Comparison of ENCODE assay signal across 18 cellular contexts in genomic region chr12:46358791-46359666, GRCh38. TPM values are rescaled to one million over a fixed set of nuclear protein-coding genes. Genes with fewer than 3 reads are reported as not detected.
DNase-seq lines count a peak whose midpoint lies in the region; ATAC-seq, FAIRE-seq and TF ChIP-seq lines count a peak whose summit lies in the region.
"Had no signal": no experiment of that assay in that cellular context is flagged by ENCODE, and none has a peak within 500 bp of the region (broad histone marks: within the 10 kb centered on the region; RNA-seq: fewer than 3 reads in every experiment).

No MANE protein-coding gene starts in this region.

- H3K23ac ChIP-seq in H1 (ENCODE audit: insufficient read length), result no peak overlapping the region

- no peak overlapping the region for H4K8ac ChIP-seq in H1 (ENCODE audit: extremely low read depth, insufficient read depth, low read length)

- POLR2A ChIA-PET in PC-9 (lab: Charles Lee; ENCODE audit: unreplicated experiment) (interaction anchor here (0.6 to 0.7 kb wide), 3 partner anchors 83 to 89 kb away, joined by 3 to 11 read pairs (median 7); no protein-coding TSS in a partner anchor), H1 (lab: Charles Lee; ENCODE audit: partially characterized antibody) (interaction anchor here (0.6 to 7.5 kb wide), 24 partner anchors 10 to 1187 kb away, joined by 3 to 263 read pairs (median 3); partner anchors contain the start of genes SLC38A1 and SLC38A2)

- no peak overlapping the region for H3K18ac ChIP-seq in H1 (ENCODE audit: extremely low read depth, low read length)

- TF ChIP-seq CTCF in PC-9 (conservative IDR thresholded peaks at IDR 0.05) (no peak), H1 (IDR thresholded peaks at IDR 0.05; ENCODE audit: control extremely low read depth in 1 of 3, insufficient read depth in 1 of 3, low read depth in 1 of 3, low read length in 3 of 3) (no peak), GM20000 (IDR thresholded peaks at IDR 0.05; ENCODE audit: extremely low read depth, missing control alignments) (no peak)

- H3K4me1 ChIP-seq in PC-9 (replicated peaks; ENCODE audit: insufficient read depth) (peaks cover 9% of the 10 kb centered on the region), H1 (replicated peaks in 1 of 4; ENCODE audit: control insufficient read depth in 3 of 4, insufficient read depth in 4 of 4, low read length in 3 of 4) (no peaks in the 10 kb centered on the region)

- TF ChIP-seq EP300 in H1 (IDR thresholded peaks at IDR 0.05; ENCODE audit: borderline replicate concordance in 1 of 2, low read depth in 2 of 2, low read length in 2 of 2), result no peak

- no peak for FAIRE-seq in GM12892 (lab: Jason Lieb, UNC)
- no peak for FAIRE-seq in H1 (lab: Jason Lieb, UNC)
- FAIRE-seq: HTR-8/SVneo had no signal

- intact Hi-C loops in PC-9 (cut with micrococcal nuclease; ENCODE audit: unreplicated experiment), result no loop called here

- H3F3A ChIP-seq in PC-9 (ENCODE audit: insufficient read depth, low read depth), result peaks cover 80% of the 10 kb centered on the region

- H3K9me2 ChIP-seq in PC-9 (ENCODE audit: insufficient read depth), result no peaks in the 10 kb centered on the region

- DNase-seq in GM12892 (ENCODE audit: insufficient read length) (no peak), PC-9 (no peak), H1 (ENCODE audit: low read depth in 1 of 2, low spot score in 2 of 2) (no peak), midbrain (lab: John Stamatoyannopoulos, UW) (peak; percentile 26), NCI-H345 (lab: John Stamatoyannopoulos, UW) (no peak), GM20000 (ENCODE audit: low spot score) (no peak)
- DNase-seq: activated CD4-positive, alpha-beta T cell treated with anti-CD3 and anti-CD28 coated beads, Interleukin-2, amount 10 ng/mL, durations not matched to agents 7 days and 5 days; activated naive CD8-positive, alpha-beta T cell treated with anti-CD3 and anti-CD28 coated beads, Interleukin-2, amount 10 ng/mL, durations not matched to agents 7 days and 5 days; central memory CD4-positive, alpha-beta T cell; left ventricle myocardium inferior; MM.1S; naive B cell; NCI-H187 treated with DMSO at 0.1 percent for 48 hours; stimulated activated naive B cell treated with anti-CD40 and anti-IgM and Interleukin-4, amounts not matched to agents 10 μg/mL and 1 μg/mL and 100 μg/mL, for 72 hours; transverse colon had no signal

- no peak for TF ChIP-seq RAD21 in H1 (IDR thresholded peaks at IDR 0.05 in 1 of 2, conservative IDR thresholded peaks at IDR 0.05 in 1 of 2; ENCODE audit: low read depth in 2 of 2, low read length in 2 of 2)

- H3K27ac ChIP-seq in PC-9, result peak overlapping the region; percentile 10
- no peak overlapping the region for H3K27ac ChIP-seq in H1 (ENCODE audit: low read depth, low read length)
- H3K27ac ChIP-seq: gastroesophageal sphincter, left ventricle myocardium inferior, transverse colon had no signal

- peaks cover 49% of the 10 kb centered on the region for H3K36me3 ChIP-seq in PC-9 (ENCODE audit: low read depth)
- peaks cover 26 to 57% (median 47%) of the 10 kb centered on the region in 4 experiments for H3K36me3 ChIP-seq in H1 (ENCODE audit: control insufficient read depth in 2 of 4, insufficient read depth in 4 of 4, low read length in 3 of 4)

- no peak overlapping the region for H3K4me2 ChIP-seq in PC-9
- H3K4me2 ChIP-seq in H1 (ENCODE audit: insufficient read depth in 1 of 2, low read depth in 2 of 2, low read length in 2 of 2), result no peak overlapping the region

- BruUV-seq in PC-9 (replicated peaks; lab: Mats Ljungman, UMichigan), result TSS peak; percentile 4

- no peak overlapping the region for H3K9ac ChIP-seq in H1 (replicated peaks in 1 of 4; ENCODE audit: extremely low read depth in 1 of 4, low read depth in 3 of 4, low read length in 3 of 4)

- H3K79me1 ChIP-seq in H1 (ENCODE audit: low read depth, low read length), result no peaks in the 10 kb centered on the region

- no peak overlapping the region for H2AK5ac ChIP-seq in H1 (ENCODE audit: low read depth, low read length)

- H3K79me2 ChIP-seq in PC-9 (ENCODE audit: low read depth) (peaks cover 13% of the 10 kb centered on the region; the same call in 1 of the 2 replicates), H1 (ENCODE audit: control insufficient read depth in 1 of 2, insufficient read depth in 2 of 2, low read length in 2 of 2) (0 out of 4 replicates have a peak, but pooled peaks cover 0 to 2% of the 10 kb centered on the region in 2 experiments)

- H4K5ac ChIP-seq in H1 (ENCODE audit: insufficient read length, low read depth, low read length), result no peak overlapping the region

- no peak overlapping the region for H2BK12ac ChIP-seq in H1 (ENCODE audit: low read depth, low read length)

- CTCF ChIA-PET in PC-9 (lab: Charles Lee) (interaction anchor here (0.6 to 0.7 kb wide), 3 partner anchors 174 to 311 kb away, joined by 3 to 4 read pairs (median 3); no protein-coding TSS in a partner anchor), H1 (lab: Charles Lee; ENCODE audit: partially characterized antibody) (interaction anchor here (0.6 to 1.2 kb wide), 2 partner anchors 90 to 535 kb away, joined by 3 read pairs; partner anchors contain the start of gene SLC38A1)

- H3K9me3 ChIP-seq in PC-9 (ENCODE audit: insufficient read depth, low read depth), result no peaks in the 10 kb centered on the region
- H3K9me3 ChIP-seq in H1 (ENCODE audit: insufficient read depth in 2 of 2, low read depth in 1 of 2, low read length in 1 of 2), result no peaks in the 10 kb centered on the region
- H3K9me3 ChIP-seq: gastroesophageal sphincter, left ventricle myocardium inferior, transverse colon had no signal

- no peak overlapping the region for H3K56ac ChIP-seq in H1 (replicated peaks; ENCODE audit: insufficient read length, low read depth, low read length)

- TF ChIP-seq POLR2A in GM12892 (IDR thresholded peaks at IDR 0.05; ENCODE audit: low read depth, low read length) (0 out of 2 replicates have a peak, but pooled peaks have one; percentile 25), H1 (IDR thresholded peaks at IDR 0.05; ENCODE audit: control extremely low read depth in 1 of 2, low read depth in 2 of 2, low read length in 2 of 2) (peak; percentile 43 to 89; a peak in 2 of 3 replicates)

- H3K4ac ChIP-seq in H1 (replicated peaks; ENCODE audit: insufficient read length, low read depth, low read length), result no peak overlapping the region

- H3K4me3 ChIP-seq in PC-9 (no peak overlapping the region), H1 (ENCODE audit: extremely low read depth in 1 of 4, insufficient read depth in 2 of 4, low read depth in 3 of 4, low read length in 4 of 4) (no peak overlapping the region)
- H3K4me3 ChIP-seq: gastroesophageal sphincter, left ventricle myocardium inferior, transverse colon had no signal

- no peak overlapping the region for H2BK15ac ChIP-seq in H1 (ENCODE audit: low read length)

- 84% methylated on average over 7 of the region's 7 CpGs; no CpG with 5 or more reads in 1 of the 2 experiments for WGBS in H1 (ENCODE audit: extremely low coverage in 1 of 2, insufficient coverage in 1 of 2, insufficient read length in 1 of 2, insufficient replicate concordance in 2 of 2, low coverage in 1 of 2, low lambda C conversion rate in 2 of 2, missing lambda C conversion rate in 1 of 2), 2 experiments

- H2BK120ac ChIP-seq in H1 (replicated peaks; ENCODE audit: low read depth, low read length), result no peak overlapping the region

- H3K27me3 ChIP-seq in PC-9 (ENCODE audit: insufficient read depth, low read depth) (no peaks in the 10 kb centered on the region), H1 (replicated peaks in 1 of 4; ENCODE audit: control insufficient read depth in 3 of 4, extremely low read depth in 1 of 4, insufficient read depth in 3 of 4, low read length in 3 of 4) (no peaks in the 10 kb centered on the region)
- H3K27me3 ChIP-seq: gastroesophageal sphincter, transverse colon had no signal

- H3K14ac ChIP-seq in H1 (ENCODE audit: insufficient read length), result no peak overlapping the region

- H2AFZ ChIP-seq in PC-9 (no peak overlapping the region), H1 (ENCODE audit: low read length) (no peak overlapping the region)

- no peaks in the 10 kb centered on the region for H3K23me2 ChIP-seq in H1 (ENCODE audit: low read depth, low read length)

- no peak overlapping the region for H2BK20ac ChIP-seq in H1 (ENCODE audit: low read length)

- H4K20me1 ChIP-seq in PC-9 (ENCODE audit: insufficient read depth) (peaks cover 60% of the 10 kb centered on the region), H1 (replicated peaks in 1 of 2; ENCODE audit: control insufficient read depth in 1 of 2, insufficient read depth in 2 of 2, low read length in 2 of 2) (peaks cover 10 to 13% of the 10 kb centered on the region in 2 experiments)

- H4K91ac ChIP-seq in H1 (replicated peaks; ENCODE audit: insufficient read length, low read length), result no peak overlapping the region

- no peak for ATAC-seq in GM21381 (IDR thresholded peaks at IDR 0.05; ENCODE audit: unreplicated experiment)
- ATAC-seq: gastroesophageal sphincter; stimulated activated naive B cell treated with anti-CD40 and anti-IgM and Interleukin-4, amounts not matched to agents 10 μg/mL and 1 μg/mL and 100 μg/mL, for 72 hours had no signal

- H2BK5ac ChIP-seq in H1 (ENCODE audit: low read depth, low read length), result no peak overlapping the region

TF ChIP-seq in H1, 55 proteins besides CTCF, POLR2A, EP300 and RAD21:
- TF ChIP-seq TAF1 (IDR thresholded peaks at IDR 0.05; ENCODE audit: low read depth, low read length) (no peak), RFX5 (IDR thresholded peaks at IDR 0.05; ENCODE audit: borderline replicate concordance, low read depth, low read length) (no peak), POLR2AphosphoS5 (IDR thresholded peaks at IDR 0.05; ENCODE audit: low read depth, low read length) (peak; percentile 88; the same call in 1 of the 2 replicates), MAFK (IDR thresholded peaks at IDR 0.05; ENCODE audit: low read depth, low read length) (no peak)

RNA-seq across cellular contexts. Expression of gene SLC38A2, which starts 13.5 kb away (rescaled TPM):
- 47.2 TPM for polyA plus RNA-seq in GM12892 (2012; ENCODE audit: missing spikeins)
- 193 and 322 TPM in 2 replicates for total RNA-seq in PC-9 (2021)
- total RNA-seq in H1 (2021; fragmentation: NEBNext Ultra II Directional; extraction: Animal tissue kit (Norgen Biotek cat#: 25700)), result 620 and 684 TPM in 2 replicates
- 163 and 245 TPM in 2 replicates for polyA plus RNA-seq in H1 (2011; rRNA removed)
- polyA plus RNA-seq in H1 (2011; cell fraction: cytosol; rRNA removed), result 172 TPM
- polyA plus RNA-seq in H1 (2011; cell fraction: nucleus; rRNA removed), result 187 TPM
- polyA plus RNA-seq in H1 (2012, experiment 1 of 2), result 133 to 299 TPM (median 236 TPM) in 4 replicates
- polyA plus RNA-seq in H1 (2012, experiment 2 of 2), result 17.4 TPM
- 830 TPM for polyA plus RNA-seq in H1 (2013, experiment 1 of 2)
- 877 TPM for polyA plus RNA-seq in H1 (2013, experiment 2 of 2)
- 313 and 345 TPM in 2 replicates for polyA minus RNA-seq in H1 (2011; rRNA and poly(A)+ RNA removed)
- 195 TPM for polyA minus RNA-seq in H1 (2011; cell fraction: cytosol; rRNA and poly(A)+ RNA removed)
- 474 TPM for polyA minus RNA-seq in H1 (2011; cell fraction: nucleus; rRNA and poly(A)+ RNA removed)
